In the genomic region with DNA sequence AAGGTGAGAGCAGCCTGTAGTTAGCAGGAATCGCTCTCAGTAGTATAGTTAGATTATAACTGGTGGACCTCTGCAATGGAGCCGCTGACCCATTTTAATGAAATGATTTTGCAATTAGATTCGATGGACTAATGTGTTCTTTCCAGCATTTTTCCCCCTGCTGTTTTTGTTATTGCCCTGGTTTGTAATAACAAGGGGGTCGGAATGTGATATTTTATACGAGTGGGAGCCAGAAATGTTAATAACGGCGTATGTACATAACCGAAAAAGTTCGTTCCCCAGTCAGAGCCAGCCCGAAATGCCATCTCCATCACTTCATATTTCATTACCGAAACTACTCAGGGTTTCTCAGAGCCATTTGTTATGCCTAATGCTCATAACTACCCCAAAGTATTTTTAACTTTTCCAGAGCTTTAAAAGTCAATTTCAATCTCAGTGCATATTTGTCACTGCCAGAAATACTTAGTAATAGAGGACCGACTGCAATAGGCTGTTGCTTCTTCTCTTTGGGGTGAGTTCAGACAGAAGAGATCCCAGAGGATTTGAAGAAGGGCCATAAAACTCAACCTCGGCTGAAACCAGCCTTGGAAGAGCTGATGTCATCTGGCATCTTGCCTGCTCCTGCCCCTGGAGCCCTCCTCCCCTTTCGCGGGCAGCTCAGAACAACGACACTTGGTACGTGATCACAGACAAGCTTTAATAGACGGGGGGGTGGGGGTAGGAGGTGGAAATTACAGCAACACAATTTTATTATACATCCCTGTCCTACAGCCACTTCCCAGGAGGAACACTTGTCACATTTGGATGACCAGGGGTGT, we compare ENCODE assay signal across 1 cellular context.
A peak's percentile ranks its signal among the peaks of the same experiment; 100 is the strongest.
TF ChIP-seq lines count a peak whose summit lies in the region.

No MANE protein-coding gene starts in this region.

TF ChIP-seq in HEK293, 187 proteins besides CTCF, POLR2A, EP300 and RAD21 (continued from another document and continues in another):
- TF ChIP-seq, protein P1, sequence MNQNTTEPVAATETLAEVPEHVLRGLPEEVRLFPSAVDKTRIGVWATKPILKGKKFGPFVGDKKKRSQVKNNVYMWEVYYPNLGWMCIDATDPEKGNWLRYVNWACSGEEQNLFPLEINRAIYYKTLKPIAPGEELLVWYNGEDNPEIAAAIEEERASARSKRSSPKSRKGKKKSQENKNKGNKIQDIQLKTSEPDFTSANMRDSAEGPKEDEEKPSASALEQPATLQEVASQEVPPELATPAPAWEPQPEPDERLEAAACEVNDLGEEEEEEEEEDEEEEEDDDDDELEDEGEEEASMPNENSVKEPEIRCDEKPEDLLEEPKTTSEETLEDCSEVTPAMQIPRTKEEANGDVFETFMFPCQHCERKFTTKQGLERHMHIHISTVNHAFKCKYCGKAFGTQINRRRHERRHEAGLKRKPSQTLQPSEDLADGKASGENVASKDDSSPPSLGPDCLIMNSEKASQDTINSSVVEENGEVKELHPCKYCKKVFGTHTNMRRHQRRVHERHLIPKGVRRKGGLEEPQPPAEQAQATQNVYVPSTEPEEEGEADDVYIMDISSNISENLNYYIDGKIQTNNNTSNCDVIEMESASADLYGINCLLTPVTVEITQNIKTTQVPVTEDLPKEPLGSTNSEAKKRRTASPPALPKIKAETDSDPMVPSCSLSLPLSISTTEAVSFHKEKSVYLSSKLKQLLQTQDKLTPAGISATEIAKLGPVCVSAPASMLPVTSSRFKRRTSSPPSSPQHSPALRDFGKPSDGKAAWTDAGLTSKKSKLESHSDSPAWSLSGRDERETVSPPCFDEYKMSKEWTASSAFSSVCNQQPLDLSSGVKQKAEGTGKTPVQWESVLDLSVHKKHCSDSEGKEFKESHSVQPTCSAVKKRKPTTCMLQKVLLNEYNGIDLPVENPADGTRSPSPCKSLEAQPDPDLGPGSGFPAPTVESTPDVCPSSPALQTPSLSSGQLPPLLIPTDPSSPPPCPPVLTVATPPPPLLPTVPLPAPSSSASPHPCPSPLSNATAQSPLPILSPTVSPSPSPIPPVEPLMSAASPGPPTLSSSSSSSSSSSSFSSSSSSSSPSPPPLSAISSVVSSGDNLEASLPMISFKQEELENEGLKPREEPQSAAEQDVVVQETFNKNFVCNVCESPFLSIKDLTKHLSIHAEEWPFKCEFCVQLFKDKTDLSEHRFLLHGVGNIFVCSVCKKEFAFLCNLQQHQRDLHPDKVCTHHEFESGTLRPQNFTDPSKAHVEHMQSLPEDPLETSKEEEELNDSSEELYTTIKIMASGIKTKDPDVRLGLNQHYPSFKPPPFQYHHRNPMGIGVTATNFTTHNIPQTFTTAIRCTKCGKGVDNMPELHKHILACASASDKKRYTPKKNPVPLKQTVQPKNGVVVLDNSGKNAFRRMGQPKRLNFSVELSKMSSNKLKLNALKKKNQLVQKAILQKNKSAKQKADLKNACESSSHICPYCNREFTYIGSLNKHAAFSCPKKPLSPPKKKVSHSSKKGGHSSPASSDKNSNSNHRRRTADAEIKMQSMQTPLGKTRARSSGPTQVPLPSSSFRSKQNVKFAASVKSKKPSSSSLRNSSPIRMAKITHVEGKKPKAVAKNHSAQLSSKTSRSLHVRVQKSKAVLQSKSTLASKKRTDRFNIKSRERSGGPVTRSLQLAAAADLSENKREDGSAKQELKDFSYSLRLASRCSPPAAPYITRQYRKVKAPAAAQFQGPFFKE (tag by site-specific recombination; IDR thresholded peaks at IDR 0.05; ENCODE audit: borderline replicate concordance): no peak
- no peak for TF ChIP-seq ZNF521 (tag by site-specific recombination; IDR thresholded peaks at IDR 0.05)
- TF ChIP-seq ZNF23 (tag by site-specific recombination; IDR thresholded peaks at IDR 0.05; ENCODE audit: borderline replicate concordance): no peak
- TF ChIP-seq ZNF302 (tag by site-specific recombination; IDR thresholded peaks at IDR 0.05; ENCODE audit: low read depth): no peak
- TF ChIP-seq ZNF239 (tag by site-specific recombination; IDR thresholded peaks at IDR 0.05): no peak
- TF ChIP-seq ZNF785 (tag by site-specific recombination; IDR thresholded peaks at IDR 0.05): no peak
- TF ChIP-seq ZNF274 (IDR thresholded peaks at IDR 0.05; ENCODE audit: low read length): no peak
- no peak for TF ChIP-seq ZNF274 (tag by site-specific recombination; IDR thresholded peaks at IDR 0.05; ENCODE audit: borderline replicate concordance)
- TF ChIP-seq ZNF837 (tag by site-specific recombination; IDR thresholded peaks at IDR 0.05): no peak
- no peak; the same call in 1 of the 2 replicates for TF ChIP-seq ZNF391 (tag by site-specific recombination; IDR thresholded peaks at IDR 0.05; ENCODE audit: borderline replicate concordance, low read depth)
- TF ChIP-seq ZNF175 (tag by site-specific recombination; IDR thresholded peaks at IDR 0.05): no peak
- peak; percentile 65; the same call in 1 of the 2 replicates for TF ChIP-seq ZNF324 (tag by site-specific recombination; IDR thresholded peaks at IDR 0.05)
- TF ChIP-seq YY1 (tag by site-specific recombination; IDR thresholded peaks at IDR 0.05): no peak
- TF ChIP-seq ZNF132 (tag by site-specific recombination; IDR thresholded peaks at IDR 0.05; ENCODE audit: borderline replicate concordance): no peak
- peak; percentile 79; the same call in 1 of the 2 replicates for TF ChIP-seq ZNF501 (tag by site-specific recombination; IDR thresholded peaks at IDR 0.05)
- TF ChIP-seq ZNF664 (tag by site-specific recombination; IDR thresholded peaks at IDR 0.05): no peak
- no peak for TF ChIP-seq ZNF433 (tag by site-specific recombination; IDR thresholded peaks at IDR 0.05; ENCODE audit: low read depth)
- TF ChIP-seq OVOL3 (tag by site-specific recombination; IDR thresholded peaks at IDR 0.05): no peak
- TF ChIP-seq SP2 (tag by site-specific recombination; IDR thresholded peaks at IDR 0.05): no peak; the same call in none of the 2 replicates
- no peak for TF ChIP-seq ZNF280D (tag by site-specific recombination; IDR thresholded peaks at IDR 0.05)
- TF ChIP-seq, protein P2, sequence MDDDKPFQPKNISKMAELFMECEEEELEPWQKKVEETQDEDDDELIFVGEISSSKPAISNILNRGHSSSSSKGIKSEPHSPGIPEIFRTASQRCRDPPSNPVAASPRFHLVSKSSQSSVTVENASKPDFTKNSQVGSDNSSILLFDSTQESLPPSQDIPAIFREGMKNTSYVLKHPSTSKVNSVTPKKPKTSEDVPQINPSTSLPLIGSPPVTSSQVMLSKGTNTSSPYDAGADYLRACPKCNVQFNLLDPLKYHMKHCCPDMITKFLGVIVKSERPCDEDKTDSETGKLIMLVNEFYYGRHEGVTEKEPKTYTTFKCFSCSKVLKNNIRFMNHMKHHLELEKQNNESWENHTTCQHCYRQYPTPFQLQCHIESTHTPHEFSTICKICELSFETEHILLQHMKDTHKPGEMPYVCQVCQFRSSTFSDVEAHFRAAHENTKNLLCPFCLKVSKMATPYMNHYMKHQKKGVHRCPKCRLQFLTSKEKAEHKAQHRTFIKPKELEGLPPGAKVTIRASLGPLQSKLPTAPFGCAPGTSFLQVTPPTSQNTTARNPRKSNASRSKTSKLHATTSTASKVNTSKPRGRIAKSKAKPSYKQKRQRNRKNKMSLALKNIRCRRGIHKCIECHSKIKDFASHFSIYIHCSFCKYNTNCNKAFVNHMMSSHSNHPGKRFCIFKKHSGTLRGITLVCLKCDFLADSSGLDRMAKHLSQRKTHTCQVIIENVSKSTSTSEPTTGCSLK (tag by site-specific recombination; IDR thresholded peaks at IDR 0.05): no peak
- TF ChIP-seq KLF10 (tag by site-specific recombination; IDR thresholded peaks at IDR 0.05): peak; percentile 62; the same call in 1 of the 2 replicates
- no peak for TF ChIP-seq ZNF488 (tag by site-specific recombination; IDR thresholded peaks at IDR 0.05)
- no peak for TF ChIP-seq ZSCAN4 (tag by site-specific recombination; IDR thresholded peaks at IDR 0.05)
- TF ChIP-seq EGR2 (tag by site-specific recombination; IDR thresholded peaks at IDR 0.05; ENCODE audit: low read depth): 0 out of 2 replicates have a peak, but pooled peaks have one; percentile 13
- no peak for TF ChIP-seq ZBTB49 (tag by site-specific recombination; IDR thresholded peaks at IDR 0.05; ENCODE audit: low read depth)
- TF ChIP-seq ZNF138 (tag by site-specific recombination; IDR thresholded peaks at IDR 0.05; ENCODE audit: borderline replicate concordance): no peak
- TF ChIP-seq KLF17 (tag by site-specific recombination; IDR thresholded peaks at IDR 0.05): no peak
- TF ChIP-seq SETDB1 (IDR thresholded peaks at IDR 0.05; ENCODE audit: insufficient read length, low read length): no peak
- no peak for TF ChIP-seq ZSCAN23 (tag by site-specific recombination; IDR thresholded peaks at IDR 0.05)
- peak; percentile 86 for TF ChIP-seq ZNF366 (tag by site-specific recombination; conservative IDR thresholded peaks at IDR 0.05)
- no peak for TF ChIP-seq REPIN1 (tag by site-specific recombination; IDR thresholded peaks at IDR 0.05; ENCODE audit: low read depth)
- TF ChIP-seq, protein P3, sequence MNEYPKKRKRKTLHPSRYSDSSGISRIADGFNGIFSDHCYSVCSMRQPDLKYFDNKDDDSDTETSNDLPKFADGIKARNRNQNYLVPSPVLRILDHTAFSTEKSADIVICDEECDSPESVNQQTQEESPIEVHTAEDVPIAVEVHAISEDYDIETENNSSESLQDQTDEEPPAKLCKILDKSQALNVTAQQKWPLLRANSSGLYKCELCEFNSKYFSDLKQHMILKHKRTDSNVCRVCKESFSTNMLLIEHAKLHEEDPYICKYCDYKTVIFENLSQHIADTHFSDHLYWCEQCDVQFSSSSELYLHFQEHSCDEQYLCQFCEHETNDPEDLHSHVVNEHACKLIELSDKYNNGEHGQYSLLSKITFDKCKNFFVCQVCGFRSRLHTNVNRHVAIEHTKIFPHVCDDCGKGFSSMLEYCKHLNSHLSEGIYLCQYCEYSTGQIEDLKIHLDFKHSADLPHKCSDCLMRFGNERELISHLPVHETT (tag by site-specific recombination; IDR thresholded peaks at IDR 0.05): peak; percentile 47; the same call in 1 of the 2 replicates
- peak; percentile 64 for TF ChIP-seq ZNF394 (tag by site-specific recombination; IDR thresholded peaks at IDR 0.05; ENCODE audit: borderline replicate concordance)
- no peak for TF ChIP-seq ZNF624 (tag by site-specific recombination; IDR thresholded peaks at IDR 0.05)
- peak; percentile 93 for TF ChIP-seq IKZF3 (tag by site-specific recombination; IDR thresholded peaks at IDR 0.05)
